ENCODE assay signal across 10 cellular contexts in the genomic region with DNA sequence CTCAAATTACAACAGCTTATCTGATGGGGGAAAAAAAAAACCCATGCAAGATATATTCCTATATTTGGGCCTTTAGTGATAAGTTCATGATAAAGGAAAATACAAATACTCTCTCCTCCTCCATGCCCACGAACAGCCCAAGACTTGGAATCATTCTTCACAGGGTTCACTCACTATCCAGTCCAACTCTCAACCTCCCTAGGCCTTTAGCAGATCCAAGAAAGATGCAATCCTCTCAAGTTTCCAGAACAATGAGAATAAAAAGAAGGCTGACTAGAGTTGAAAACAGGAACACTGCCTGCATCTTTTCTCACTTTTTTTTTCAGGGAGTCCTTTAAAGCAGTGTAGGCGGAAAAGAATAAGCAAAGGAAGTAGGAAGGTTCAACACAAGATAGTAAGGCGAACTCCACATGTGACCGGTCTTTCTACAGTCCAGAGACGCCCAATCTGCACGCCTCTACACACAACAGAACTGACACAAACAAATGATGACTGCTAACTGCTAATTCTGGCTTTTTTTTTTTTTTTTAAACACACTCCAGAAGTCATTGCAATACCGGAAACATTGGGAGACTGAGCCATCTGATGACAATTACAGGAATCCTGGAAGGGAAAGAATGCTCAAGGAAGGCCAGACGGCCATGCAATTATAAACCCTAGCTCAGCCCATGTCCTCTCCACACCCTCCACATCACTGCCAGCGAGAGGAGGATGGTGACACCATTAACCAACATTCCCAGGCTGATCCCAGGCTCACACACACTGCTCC.
DNase-seq lines count a peak whose midpoint lies in the region; ATAC-seq, FAIRE-seq and TF ChIP-seq lines count a peak whose summit lies in the region.
"Had no signal": no experiment of that assay in that cellular context is flagged by ENCODE, and none has a peak within 500 bp of the region (broad histone marks: within the 10 kb centered on the region; RNA-seq: fewer than 3 reads in every experiment).

No MANE protein-coding gene starts in this region.

- H3K36me3 ChIP-seq in SK-N-SH (replicated peaks in 1 of 2; ENCODE audit: control insufficient read depth in 1 of 2, insufficient read depth in 2 of 2, low read length in 1 of 2) (no peaks in the 10 kb centered on the region), pancreas (no peaks in the 10 kb centered on the region)

- H3K4me2 ChIP-seq in SK-N-SH, result no peak overlapping the region

- H3K9me2 ChIP-seq in SK-N-SH, result no peaks in the 10 kb centered on the region

- H3K9me3 ChIP-seq in SK-N-SH (no peaks in the 10 kb centered on the region), pancreas (no peaks in the 10 kb centered on the region)

- TF ChIP-seq RAD21 in SK-N-SH (IDR thresholded peaks at IDR 0.05; ENCODE audit: low read length), result no peak

- WGBS in SK-N-SH (ENCODE audit: low lambda C conversion rate), result 72% methylated on average over 9 of the region's 9 CpGs
- 63 to 75% methylated on average over 9 of the region's 9 CpGs for WGBS in pancreas, 2 donors

- intact Hi-C loops in pancreas (cut with DNase I), result no loop called here

- TF ChIP-seq CTCF in AG10803 (conservative IDR thresholded peaks at IDR 0.05; ENCODE audit: low read length) (no peak), SK-N-SH (IDR thresholded peaks at IDR 0.05) (no peak), pancreas (IDR thresholded peaks at IDR 0.05) (no peak)

- no peak for FAIRE-seq in pancreas (lab: Jason Lieb, UNC)

- no peak overlapping the region for H3K9ac ChIP-seq in SK-N-SH

- no peak for TF ChIP-seq EP300 in SK-N-SH (IDR thresholded peaks at IDR 0.05; ENCODE audit: borderline replicate concordance in 1 of 2, low read depth in 1 of 2, low read length in 1 of 2)

- H3K4me3 ChIP-seq in AG10803 (ENCODE audit: low read length), result peak overlapping the region; percentile 25; the same call in 1 of the 2 replicates
- no peak overlapping the region for H3K4me3 ChIP-seq in SK-N-SH (ENCODE audit: low read depth in 2 of 2, low read length in 1 of 2)
- no peak overlapping the region for H3K4me3 ChIP-seq in pancreas

- H4K20me1 ChIP-seq in SK-N-SH (ENCODE audit: insufficient read depth), result no peaks in the 10 kb centered on the region

- ATAC-seq in pancreas, result peak in 3 of 4 donors; percentile 37 to 70 (median 54)
- ATAC-seq in GM21786 (IDR thresholded peaks at IDR 0.05; ENCODE audit: unreplicated experiment), result no peak

- CTCF ChIA-PET in SK-N-SH (lab: Yijun Ruan, JAX), result no interaction called here

- H2AFZ ChIP-seq in SK-N-SH (ENCODE audit: low read depth), result no peak overlapping the region

- peak overlapping the region in 1 of 2 experiments; percentile 40; a peak in 3 of 4 replicates for H3K27ac ChIP-seq in SK-N-SH (ENCODE audit: low read depth in 2 of 2, low read length in 1 of 2)
- H3K27ac ChIP-seq in pancreas, result no peak overlapping the region

- 0 out of 4 replicates have a peak, but pooled peaks cover 0 to 13% of the 10 kb centered on the region in 2 experiments for H3K4me1 ChIP-seq in SK-N-SH (ENCODE audit: control insufficient read depth in 1 of 2, insufficient read depth in 2 of 2, low read depth in 1 of 2, low read length in 1 of 2)
- H3K4me1 ChIP-seq in pancreas, result no peaks in the 10 kb centered on the region

- peak; percentile 98 for DNase-seq in AG10803 (ENCODE audit: low read depth)
- DNase-seq in SK-N-SH, result no peak
- peak; percentile 74 for DNase-seq in foreskin melanocyte
- no peak for DNase-seq in pancreas
- no peak for DNase-seq in DMS153 treated with DMSO at 0.1 percent for 48 hours (lab: John Stamatoyannopoulos, UW; ENCODE audit: unreplicated experiment)
- no peak for DNase-seq in NCI-H2081 treated with DMSO at 0.1 percent for 48 hours (lab: John Stamatoyannopoulos, UW)
- DNase-seq in germinal center (ENCODE audit: low spot score), result no peak
- DNase-seq: hippocampal formation, T-helper 2 cell had no signal

- no peaks in the 10 kb centered on the region for H3K27me3 ChIP-seq in SK-N-SH (ENCODE audit: insufficient read depth)
- no peaks in the 10 kb centered on the region for H3K27me3 ChIP-seq in pancreas

- POLR2A ChIA-PET in SK-N-SH (lab: Yijun Ruan, JAX), result no interaction called here

- H3K79me2 ChIP-seq in SK-N-SH (ENCODE audit: insufficient read depth), result peaks cover 41% of the 10 kb centered on the region

- H3F3A ChIP-seq in SK-N-SH (replicated peaks; ENCODE audit: insufficient read depth), result no peaks in the 10 kb centered on the region

TF ChIP-seq in SK-N-SH, 30 proteins besides CTCF, POLR2A, EP300 and RAD21:
- no peak for TF ChIP-seq NFIC (IDR thresholded peaks at IDR 0.05; ENCODE audit: borderline replicate concordance)
- TF ChIP-seq, protein P1, sequence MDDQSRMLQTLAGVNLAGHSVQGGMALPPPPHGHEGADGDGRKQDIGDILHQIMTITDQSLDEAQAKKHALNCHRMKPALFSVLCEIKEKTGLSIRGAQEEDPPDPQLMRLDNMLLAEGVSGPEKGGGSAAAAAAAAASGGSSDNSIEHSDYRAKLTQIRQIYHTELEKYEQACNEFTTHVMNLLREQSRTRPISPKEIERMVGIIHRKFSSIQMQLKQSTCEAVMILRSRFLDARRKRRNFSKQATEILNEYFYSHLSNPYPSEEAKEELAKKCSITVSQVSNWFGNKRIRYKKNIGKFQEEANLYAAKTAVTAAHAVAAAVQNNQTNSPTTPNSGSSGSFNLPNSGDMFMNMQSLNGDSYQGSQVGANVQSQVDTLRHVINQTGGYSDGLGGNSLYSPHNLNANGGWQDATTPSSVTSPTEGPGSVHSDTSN (IDR thresholded peaks at IDR 0.05), result 0 out of 2 replicates have a peak, but pooled peaks have one; percentile 8
- no peak for TF ChIP-seq FOXJ3 (CRISPR knock-in tag; IDR thresholded peaks at IDR 0.05)

Comparison
In these comparisons a context has a peak if more than half of its experiments do, and no peak if none do; other contexts are left out.
1. DNase-seq: peak in AG10803 (single experiment) and foreskin melanocyte (single experiment); none in SK-N-SH (single experiment), pancreas (0 of 6), DMS153 treated with DMSO at 0.1 percent for 48 hours (single experiment), NCI-H2081 treated with DMSO at 0.1 percent for 48 hours (single experiment) and germinal center (single experiment).